In the genomic region with DNA sequence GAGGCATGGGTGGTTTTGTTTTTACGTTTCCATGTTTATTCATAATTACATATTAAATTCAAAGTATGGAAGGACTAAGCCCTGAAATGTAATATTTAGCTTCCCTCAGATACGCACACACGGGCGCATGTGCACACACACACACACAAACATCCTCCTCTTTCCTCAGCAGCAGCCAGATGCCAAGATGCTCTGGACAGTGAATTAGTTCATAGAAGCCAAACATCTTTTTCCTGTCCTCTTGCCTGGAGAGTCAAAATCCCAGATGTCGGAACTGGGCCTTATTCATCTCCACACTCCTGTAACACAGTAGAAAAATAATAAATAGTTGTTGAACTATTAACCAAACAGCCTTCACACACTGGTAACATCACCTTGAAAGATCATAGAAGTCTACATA, we compare ENCODE assay signal across 24 cellular contexts.
"Had no signal": no experiment of that assay in that cellular context is flagged by ENCODE, and none has a peak within 500 bp of the region (broad histone marks: within the 10 kb centered on the region; RNA-seq: fewer than 3 reads in every experiment).

No MANE protein-coding gene starts in this region.

- H3K27ac ChIP-seq: RWPE1, SJSA1, SK-N-MC had no signal

- H3K4me1 ChIP-seq: SJSA1 had no signal

- H3K36me3 ChIP-seq: MG63, SJSA1 had no signal

- FAIRE-seq: HepG2 had no signal

- H3K9me3 ChIP-seq: MG63, SJSA1 had no signal

- DNase-seq: IMR-90; Karpas-422; KG1; MG63; NCI-H1092; NCI-H1105 treated with DMSO at 0.1 percent for 48 hours; NCI-H1417 treated with DMSO at 0.1 percent for 48 hours; NCI-H146; NCI-H1694 treated with DMSO at 0.1 percent for 48 hours; NCI-H1930; NCI-H2081; NCI-H2107; NCI-H2227 treated with DMSO at 0.1 percent for 48 hours; NCI-H524; NCI-H526 treated with DMSO at 0.1 percent for 48 hours; NCI-H748 treated with DMSO at 0.1 percent for 48 hours; NK-92 treated with Interleukin-12 subunit alpha and Interleukin-12 subunit beta, amount 100 ng/mL, for 24 hours; PC-3; SIG-M5 had no signal

- ATAC-seq: HepG2, Panc1, PC-3 had no signal

- H3K27me3 ChIP-seq: MG63, SJSA1 had no signal

- H3K4me3 ChIP-seq: MG63, SJSA1, SK-N-MC had no signal
